In genomic region chr10:69464801-69465401, GRCh38 we compare ENCODE assay signal across 1 cellular context.
TF ChIP-seq lines count a peak whose summit lies in the region.

No MANE protein-coding gene starts in this region.

TF ChIP-seq in WTC11, 78 proteins besides CTCF, POLR2A, EP300 and RAD21 (continued from another document):
- TF ChIP-seq ERG (CRISPR knock-in tag; IDR thresholded peaks at IDR 0.05) = no peak
- TF ChIP-seq TEAD1 (CRISPR knock-in tag; IDR thresholded peaks at IDR 0.05) = no peak
- no peak for TF ChIP-seq ATF3 (CRISPR knock-in tag; conservative IDR thresholded peaks at IDR 0.05)
